ENCODE assay signal across 8 cellular contexts in genomic region chr11:5625281-5625680, GRCh38. TPM values are rescaled to one million over a fixed set of nuclear protein-coding genes. Genes with fewer than 3 reads are reported as not detected.
DNase-seq lines count a peak whose midpoint lies in the region; ATAC-seq, FAIRE-seq and TF ChIP-seq lines count a peak whose summit lies in the region.

No MANE protein-coding gene starts in this region.

- no peak for FAIRE-seq in GM19239 (lab: Jason Lieb, UNC)

- H3K4me3 ChIP-seq in BLaER1 treated with 17β-estradiol and CSF1 and Interleukin-3, amounts not matched to agents 10 nM and 100 nM, result peak overlapping the region; percentile 57 to 74 (median 66)
- H3K4me3 ChIP-seq in duodenal mucosa (ENCODE audit: low read depth in 1 of 2, low read length in 2 of 2), result peak overlapping the region; percentile 73 to 87

- DNase-seq in GM19239 (ENCODE audit: insufficient read length, low spot score) (no peak), NCI-H69 (lab: John Stamatoyannopoulos, UW) (no peak)
- no peak for DNase-seq in activated CD4-positive, CD25-positive, alpha-beta regulatory T cell (lab: John Stamatoyannopoulos, UW)

- H3K27me3 Mint-ChIP-seq in IgD-negative memory B cell, result no peaks in the 10 kb centered on the region
- H3K27me3 Mint-ChIP-seq in nephron (ENCODE audit: low read depth), result no peaks in the 10 kb centered on the region

- H3K27ac Mint-ChIP-seq in IgD-negative memory B cell, result peak overlapping the region; percentile 18 to 96 (median 95)
- peak overlapping the region; percentile 52 to 58 (median 56) for H3K27ac Mint-ChIP-seq in nephron

- H3K9me3 Mint-ChIP-seq in IgD-negative memory B cell (no peaks in the 10 kb centered on the region), nephron (no peaks in the 10 kb centered on the region)

- peaks cover 21 to 50% (median 23%) of the 10 kb centered on the region in 3 donors for H3K4me1 Mint-ChIP-seq in IgD-negative memory B cell
- peaks cover 9% of the 10 kb centered on the region for H3K4me1 Mint-ChIP-seq in nephron

- H3K4me2 ChIP-seq in BLaER1 treated with 17β-estradiol and CSF1 and Interleukin-3, amounts not matched to agents 10 nM and 100 nM, result peak overlapping the region; percentile 81 to 96 (median 91)

- H3K4me3 Mint-ChIP-seq in IgD-negative memory B cell, result peak overlapping the region; percentile 75 to 96 (median 95)
- peak overlapping the region; percentile 68 to 74 (median 69) for H3K4me3 Mint-ChIP-seq in nephron

- H3K27me3 ChIP-seq in BLaER1 treated with 17β-estradiol and CSF1 and Interleukin-3, amounts not matched to agents 10 nM and 100 nM, result no peaks in the 10 kb centered on the region
- no peaks in the 10 kb centered on the region for H3K27me3 ChIP-seq in duodenal mucosa (ENCODE audit: control insufficient read depth in 1 of 2, insufficient read depth in 2 of 2, low read length in 2 of 2)

- no peak for TF ChIP-seq CTCF in nephron (IDR thresholded peaks at IDR 0.05; ENCODE audit: unreplicated experiment in 3 of 3)

- H3K4me1 ChIP-seq in BLaER1 treated with 17β-estradiol and CSF1 and Interleukin-3, amounts not matched to agents 10 nM and 100 nM, result peaks cover 18 to 23% (median 19%) of the 10 kb centered on the region in 10 experiments
- peaks cover 27 to 33% of the 10 kb centered on the region in 2 donors for H3K4me1 ChIP-seq in duodenal mucosa (ENCODE audit: control insufficient read depth in 1 of 2, insufficient read depth in 2 of 2, low read length in 2 of 2)

- H3K9ac ChIP-seq in BLaER1 treated with 17β-estradiol and CSF1 and Interleukin-3, amounts not matched to agents 10 nM and 100 nM, result peak overlapping the region; percentile 68 to 80 (median 75)
- H3K9ac ChIP-seq in duodenal mucosa (ENCODE audit: low read depth in 1 of 2, low read length in 2 of 2), result peak overlapping the region; percentile 48 to 63

- peak overlapping the region; percentile 1 to 81 (median 72); a peak in 20 of 22 replicates for H3K27ac ChIP-seq in BLaER1 treated with 17β-estradiol and CSF1 and Interleukin-3, amounts not matched to agents 10 nM and 100 nM
- no peak overlapping the region for H3K27ac ChIP-seq in duodenal mucosa (ENCODE audit: low read depth, low read length)

- H3K36me3 ChIP-seq in BLaER1 treated with 17β-estradiol and CSF1 and Interleukin-3, amounts not matched to agents 10 nM and 100 nM, result peaks cover 0 to 4% (median 0%) of the 10 kb centered on the region in 11 experiments; a peak in 1 of 22 replicates
- no peaks in the 10 kb centered on the region for H3K36me3 ChIP-seq in duodenal mucosa (ENCODE audit: control insufficient read depth in 1 of 2, insufficient read depth in 2 of 2, low read length in 2 of 2)

- ATAC-seq in HG03095 (IDR thresholded peaks at IDR 0.05; ENCODE audit: unreplicated experiment), result no peak

- peaks cover 18% of the 10 kb centered on the region for H3K36me3 Mint-ChIP-seq in IgD-negative memory B cell
- no peaks in the 10 kb centered on the region for H3K36me3 Mint-ChIP-seq in nephron (ENCODE audit: low read depth)

- peaks cover 0 to 13% (median 4%) of the 10 kb centered on the region in 11 experiments; a peak in 2 of 22 replicates for H3K9me3 ChIP-seq in BLaER1 treated with 17β-estradiol and CSF1 and Interleukin-3, amounts not matched to agents 10 nM and 100 nM (replicated peaks in 1 of 11)
- no peaks in the 10 kb centered on the region for H3K9me3 ChIP-seq in duodenal mucosa (ENCODE audit: control insufficient read depth in 1 of 2, low read length in 2 of 2)

- no peaks in the 10 kb centered on the region for H4K20me1 ChIP-seq in BLaER1 treated with 17β-estradiol and CSF1 and Interleukin-3, amounts not matched to agents 10 nM and 100 nM

RNA-seq across cellular contexts. Expression of gene TRIM34, which starts 0.5 kb away (rescaled TPM):
- 22.9 TPM for polyA plus RNA-seq in IgD-negative memory B cell

RNA-seq across cellular contexts. Expression of gene TRIM6, which starts 28.8 kb away (rescaled TPM):
- polyA plus RNA-seq in IgD-negative memory B cell, result not detected

RNA-seq across cellular contexts. Expression of gene OR52B6, which starts 44.6 kb away (rescaled TPM):
- polyA plus RNA-seq in IgD-negative memory B cell, result not detected

RNA-seq across cellular contexts. Expression of gene TRIM5, which starts 59.6 kb away (rescaled TPM):
- polyA plus RNA-seq in IgD-negative memory B cell, result 4.5 TPM
